ENCODE assay signal across 1 cellular context in the genomic region with DNA sequence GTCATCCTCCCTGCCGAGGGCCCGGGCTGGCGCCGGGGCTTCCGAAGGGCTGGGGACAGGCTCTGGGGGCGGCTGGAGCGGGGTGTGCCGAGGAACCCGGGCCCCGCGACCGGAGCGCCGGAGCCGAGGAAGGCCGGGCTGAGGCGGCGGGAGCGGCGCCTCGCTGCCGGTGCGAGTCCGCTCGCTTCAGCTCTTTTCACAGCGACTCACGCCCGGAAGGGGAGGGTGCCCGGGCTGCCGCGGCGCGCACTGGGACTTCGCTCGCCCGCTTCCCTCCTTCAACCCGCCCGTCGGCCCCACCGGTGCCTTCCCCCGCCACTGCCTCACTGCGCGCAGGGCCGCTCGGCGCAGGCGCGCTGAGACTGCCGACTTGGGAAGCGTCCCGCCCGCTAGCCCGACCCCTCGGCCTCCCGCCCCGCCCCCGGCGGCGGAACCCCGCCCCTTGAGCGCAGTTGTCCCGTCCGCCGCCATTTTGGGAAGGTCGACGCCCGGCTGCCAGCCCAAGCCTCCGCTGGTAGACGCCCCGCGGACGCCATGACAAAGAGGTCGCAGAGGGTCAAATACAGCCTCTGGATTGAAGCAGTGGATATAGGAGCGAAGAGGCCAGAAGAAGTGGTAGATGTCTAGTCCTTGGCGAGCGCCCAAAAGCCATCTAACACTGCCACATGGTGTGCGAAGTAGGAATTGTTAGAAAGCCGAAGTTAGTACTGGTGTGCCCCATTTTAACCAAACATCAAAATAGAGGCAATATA.
TF ChIP-seq lines count a peak whose summit lies in the region.

TSS of gene UBE2G1 (minus strand) at position 364 of the 752 bp plus-strand sequence. CDS start at position 5, 359 bp downstream.

TF ChIP-seq in HEK293, 187 proteins besides CTCF, POLR2A, EP300 and RAD21 (continued from another document):
- peak; percentile 16; the same call in 1 of the 2 replicates for TF ChIP-seq KLF7 (tag by site-specific recombination; IDR thresholded peaks at IDR 0.05; ENCODE audit: borderline replicate concordance)
- TF ChIP-seq, protein P1, sequence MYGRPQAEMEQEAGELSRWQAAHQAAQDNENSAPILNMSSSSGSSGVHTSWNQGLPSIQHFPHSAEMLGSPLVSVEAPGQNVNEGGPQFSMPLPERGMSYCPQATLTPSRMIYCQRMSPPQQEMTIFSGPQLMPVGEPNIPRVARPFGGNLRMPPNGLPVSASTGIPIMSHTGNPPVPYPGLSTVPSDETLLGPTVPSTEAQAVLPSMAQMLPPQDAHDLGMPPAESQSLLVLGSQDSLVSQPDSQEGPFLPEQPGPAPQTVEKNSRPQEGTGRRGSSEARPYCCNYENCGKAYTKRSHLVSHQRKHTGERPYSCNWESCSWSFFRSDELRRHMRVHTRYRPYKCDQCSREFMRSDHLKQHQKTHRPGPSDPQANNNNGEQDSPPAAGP (tag by site-specific recombination; IDR thresholded peaks at IDR 0.05) = no peak
- TF ChIP-seq ZFP69B (tag by site-specific recombination; IDR thresholded peaks at IDR 0.05) = peak; percentile 87
- no peak for TF ChIP-seq ZNF791 (tag by site-specific recombination; IDR thresholded peaks at IDR 0.05)
- TF ChIP-seq ZNF239 (tag by site-specific recombination; IDR thresholded peaks at IDR 0.05) = no peak
- no peak for TF ChIP-seq ZFP41 (tag by site-specific recombination; IDR thresholded peaks at IDR 0.05; ENCODE audit: borderline replicate concordance)
- no peak for TF ChIP-seq ZSCAN18 (tag by site-specific recombination; IDR thresholded peaks at IDR 0.05)
- no peak for TF ChIP-seq ZSCAN23 (tag by site-specific recombination; IDR thresholded peaks at IDR 0.05)
TF ChIP-seq in HEK293: peak in this region for 41.
